ENCODE assay signal across 20 cellular contexts in genomic region chr9:2427016-2427891, GRCh38.
A peak's percentile ranks its signal among the peaks of the same experiment; 100 is the strongest.
DNase-seq lines count a peak whose midpoint lies in the region; ATAC-seq and TF ChIP-seq lines count a peak whose summit lies in the region.
"Had no signal": no experiment of that assay in that cellular context is flagged by ENCODE, and none has a peak within 500 bp of the region (broad histone marks: within the 10 kb centered on the region; RNA-seq: fewer than 3 reads in every experiment).

No MANE protein-coding gene starts in this region.

- ATAC-seq in HG03025 (IDR thresholded peaks at IDR 0.05; ENCODE audit: low FRiP score, unreplicated experiment) = no peak
- ATAC-seq: activated T-helper 17 cell treated with anti-CD3 and anti-CD28 coated beads, Interleukin-2, amount 50 U/mL, for 72 hours; stimulated activated memory B cell treated with anti-CD40 and anti-IgM and Interleukin-4, amounts not matched to agents 10 μg/mL and 1 μg/mL and 100 μg/mL, for 72 hours had no signal

- H3K27me3 ChIP-seq in neural progenitor cell = no peaks in the 10 kb centered on the region
- no peaks in the 10 kb centered on the region for H3K27me3 ChIP-seq in dorsolateral prefrontal cortex
- H3K27me3 ChIP-seq: ascending aorta, BE2C, SJCRH30 had no signal

- no peaks in the 10 kb centered on the region for H3K9me3 Mint-ChIP-seq in neural progenitor cell
- H3K9me3 Mint-ChIP-seq: activated T-helper 17 cell treated with anti-CD3 and anti-CD28 coated beads, Interleukin-2, amount 50 U/mL, for 72 hours; H9; stimulated activated memory B cell treated with anti-CD40 and anti-IgM and Interleukin-4, amounts not matched to agents 10 μg/mL and 1 μg/mL and 100 μg/mL, for 72 hours had no signal

- no peaks in the 10 kb centered on the region for H3K4me1 Mint-ChIP-seq in neural progenitor cell
- H3K4me1 Mint-ChIP-seq: activated T-helper 17 cell treated with anti-CD3 and anti-CD28 coated beads, Interleukin-2, amount 50 U/mL, for 72 hours; naive B cell; stimulated activated memory B cell treated with anti-CD40 and anti-IgM and Interleukin-4, amounts not matched to agents 10 μg/mL and 1 μg/mL and 100 μg/mL, for 72 hours had no signal

- DNase-seq in HT1080 (ENCODE audit: low read depth) (peak; percentile 27), NCI-H2196 treated with DMSO at 0.1 percent for 48 hours (lab: John Stamatoyannopoulos, UW; ENCODE audit: unreplicated experiment) (peak; percentile 80), fibroblast of mammary gland (ENCODE audit: low read depth) (peak; percentile 31), neural progenitor cell (ENCODE audit: low spot score) (no peak), dorsolateral prefrontal cortex (no peak)
- DNase-seq in central memory CD4-positive, alpha-beta T cell = no peak
- no peak for DNase-seq in stimulated activated naive CD4-positive, alpha-beta T cell treated with Interleukin-2 at 50 U/mL for 16 hours (lab: John Stamatoyannopoulos, UW)
- DNase-seq: activated CD4-positive, alpha-beta T cell treated with anti-CD3 and anti-CD28 coated beads, Interleukin-2, amount 50 U/mL, for 4 hours; BE2C; H9; naive B cell; NCI-H526; SJCRH30; stimulated activated CD4-positive, alpha-beta T cell treated with anti-CD3 and anti-CD28 coated beads, Interleukin-4, amount 100 ng/mL, for 1 hour; T1000 had no signal

- no peak overlapping the region for H3K4me3 ChIP-seq in fibroblast of mammary gland (ENCODE audit: control insufficient read depth, low read depth, low read length)
- H3K4me3 ChIP-seq in neural progenitor cell = no peak overlapping the region
- no peak overlapping the region for H3K4me3 ChIP-seq in dorsolateral prefrontal cortex
- H3K4me3 ChIP-seq: ascending aorta, SJCRH30 had no signal

- H3K27me3 Mint-ChIP-seq in neural progenitor cell (ENCODE audit: insufficient read depth, low read depth) = no peaks in the 10 kb centered on the region
- H3K27me3 Mint-ChIP-seq: stimulated activated memory B cell treated with anti-CD40 and anti-IgM and Interleukin-4, amounts not matched to agents 10 μg/mL and 1 μg/mL and 100 μg/mL, for 72 hours had no signal

- no peaks in the 10 kb centered on the region for H3K36me3 Mint-ChIP-seq in neural progenitor cell
- H3K36me3 Mint-ChIP-seq: naive B cell; stimulated activated memory B cell treated with anti-CD40 and anti-IgM and Interleukin-4, amounts not matched to agents 10 μg/mL and 1 μg/mL and 100 μg/mL, for 72 hours had no signal

- H3K9ac ChIP-seq in neural progenitor cell = no peak overlapping the region

- no peaks in the 10 kb centered on the region for H3F3A ChIP-seq in neural progenitor cell (ENCODE audit: low read depth)

- no peak overlapping the region for H3K27ac ChIP-seq in neural progenitor cell
- H3K27ac ChIP-seq in dorsolateral prefrontal cortex = no peak overlapping the region
- H3K27ac ChIP-seq: ascending aorta, HL-60, SJCRH30 had no signal

- H2AFZ ChIP-seq in neural progenitor cell (replicated peaks) = no peak overlapping the region

- no peak overlapping the region for H3K4me2 ChIP-seq in neural progenitor cell

- no peaks in the 10 kb centered on the region for H3K9me3 ChIP-seq in neural progenitor cell (ENCODE audit: low read depth)
- H3K9me3 ChIP-seq: ascending aorta, BE2C, SJCRH30 had no signal

- TF ChIP-seq CTCF in fibroblast of mammary gland (conservative IDR thresholded peaks at IDR 0.05; ENCODE audit: control insufficient read depth, insufficient read depth, low read depth, low read length) (no peak), neural progenitor cell (IDR thresholded peaks at IDR 0.05) (no peak), dorsolateral prefrontal cortex (IDR thresholded peaks at IDR 0.05 in 54 of 56, conservative IDR thresholded peaks at IDR 0.05 in 2 of 56; ENCODE audit: low read depth in 1 of 56, partially characterized antibody in 56 of 56) (no peak)

- intact Hi-C loops in dorsolateral prefrontal cortex (cut with DNase I) = no loop called here

- no peaks in the 10 kb centered on the region for H3K4me1 ChIP-seq in neural progenitor cell
- H3K4me1 ChIP-seq: ascending aorta, BE2C, SJCRH30 had no signal

- H4K20me1 ChIP-seq in neural progenitor cell (ENCODE audit: low read depth) = no peaks in the 10 kb centered on the region

- H3K4me3 Mint-ChIP-seq in neural progenitor cell = no peak overlapping the region
- H3K4me3 Mint-ChIP-seq: activated T-helper 17 cell treated with anti-CD3 and anti-CD28 coated beads, Interleukin-2, amount 50 U/mL, for 72 hours; H9; naive B cell; stimulated activated memory B cell treated with anti-CD40 and anti-IgM and Interleukin-4, amounts not matched to agents 10 μg/mL and 1 μg/mL and 100 μg/mL, for 72 hours had no signal

- no peaks in the 10 kb centered on the region for H3K79me2 ChIP-seq in neural progenitor cell (ENCODE audit: low read depth)

- no peaks in the 10 kb centered on the region for H3K36me3 ChIP-seq in neural progenitor cell
- H3K36me3 ChIP-seq: ascending aorta, BE2C, SJCRH30 had no signal

- H3K27ac Mint-ChIP-seq in neural progenitor cell = peak overlapping the region; percentile 59
- H3K27ac Mint-ChIP-seq: activated T-helper 17 cell treated with anti-CD3 and anti-CD28 coated beads, Interleukin-2, amount 50 U/mL, for 72 hours; naive B cell; stimulated activated memory B cell treated with anti-CD40 and anti-IgM and Interleukin-4, amounts not matched to agents 10 μg/mL and 1 μg/mL and 100 μg/mL, for 72 hours had no signal

Comparison
In these comparisons a context has a peak if more than half of its experiments do, and no peak if none do; other contexts are left out.
1. DNase-seq: peak in HT1080 (single experiment), NCI-H2196 treated with DMSO at 0.1 percent for 48 hours (single experiment) and fibroblast of mammary gland (single experiment); none in neural progenitor cell (single experiment), central memory CD4-positive, alpha-beta T cell (single experiment), stimulated activated naive CD4-positive, alpha-beta T cell treated with Interleukin-2 at 50 U/mL for 16 hours (single experiment) and dorsolateral prefrontal cortex (0 of 10).